Comparison of ENCODE assay signal across 29 cellular contexts in genomic region chr2:178843688-178844087, GRCh38. TPM values are rescaled to one million over a fixed set of nuclear protein-coding genes. Genes with fewer than 3 reads are reported as not detected.
"Had no signal": no experiment of that assay in that cellular context is flagged by ENCODE, and none has a peak within 500 bp of the region (broad histone marks: within the 10 kb centered on the region; RNA-seq: fewer than 3 reads in every experiment).

No MANE protein-coding gene starts in this region.

- H3K36me3 ChIP-seq: adrenal gland, gastroesophageal sphincter had no signal

- H3K27me3 ChIP-seq: adrenal gland, body of pancreas, esophagus muscularis mucosa, gastroesophageal sphincter had no signal

- H3K4me3 ChIP-seq: adrenal gland, body of pancreas, esophagus muscularis mucosa, gastroesophageal sphincter had no signal

- H3K27ac ChIP-seq: adrenal gland, body of pancreas, foreskin keratinocyte had no signal

- H3K9me3 ChIP-seq: adrenal gland, body of pancreas, esophagus muscularis mucosa, gastroesophageal sphincter had no signal

- ATAC-seq: activated CD4-positive, alpha-beta T cell treated with anti-CD3 and anti-CD28 coated beads for 36 hours; activated CD8-positive, alpha-beta memory T cell treated with anti-CD3 and anti-CD28 coated beads, Interleukin-2, amount 10 ng/mL, durations not matched to agents 7 days and 5 days; activated CD8-positive, alpha-beta T cell treated with anti-CD3 and anti-CD28 coated beads, Interleukin-2, amount 10 ng/mL, durations not matched to agents 7 days and 5 days; activated naive CD8-positive, alpha-beta T cell treated with anti-CD3 and anti-CD28 coated beads, Interleukin-2, amount 50 U/mL, for 24 hours; body of pancreas; effector memory CD8-positive, alpha-beta T cell; foreskin keratinocyte; gastroesophageal sphincter had no signal

- H3K4me1 ChIP-seq: adrenal gland, body of pancreas, foreskin keratinocyte had no signal

- DNase-seq: activated CD4-positive, alpha-beta memory T cell treated with anti-CD3 and anti-CD28 coated beads for 36 hours; activated CD4-positive, alpha-beta T cell treated with anti-CD3 and anti-CD28 coated beads for 36 hours; activated CD4-positive, alpha-beta T cell treated with anti-CD3 and anti-CD28 coated beads, Interleukin-2, amount 10 ng/mL, durations not matched to agents 24 days and 14 days; activated CD4-positive, CD25-positive, alpha-beta regulatory T cell; activated CD4-positive, CD25-positive, alpha-beta regulatory T cell treated with anti-CD3 and anti-CD28 coated beads, Interleukin-2, amount 50 U/mL, for 72 hours; activated CD8-positive, alpha-beta memory T cell treated with anti-CD3 and anti-CD28 coated beads, Interleukin-2, amount 10 ng/mL, durations not matched to agents 7 days and 5 days; activated CD8-positive, alpha-beta memory T cell treated with anti-CD3 and anti-CD28 coated beads, Interleukin-2, amount 50 U/mL, for 4 hours; activated CD8-positive, alpha-beta T cell treated with anti-CD3 and anti-CD28 coated beads, Interleukin-2, amount 10 ng/mL, durations not matched to agents 7 days and 5 days; activated effector memory CD4-positive, alpha-beta T cell treated with anti-CD3 and anti-CD28 coated beads, Interleukin-2, amount 50 U/mL, for 16 hours; activated naive CD4-positive, alpha-beta T cell treated with anti-CD3 and anti-CD28 coated beads for 36 hours; activated naive CD8-positive, alpha-beta T cell treated with anti-CD3 and anti-CD28 coated beads for 36 hours; activated naive CD8-positive, alpha-beta T cell treated with anti-CD3 and anti-CD28 coated beads, Interleukin-2, amount 50 U/mL, for 24 hours; activated T-cell treated with anti-CD3 and anti-CD28 coated beads, Interleukin-2, amount 50 U/mL, for 1 hour; activated T-cell treated with anti-CD3 and anti-CD28 coated beads, Interleukin-2, amount 50 U/mL, for 48 hours; adrenal gland; amygdala; aorta; body of pancreas; caudate nucleus; cortex of kidney; dermis blood vessel endothelial cell; effector CD4-positive, alpha-beta T cell; effector memory CD8-positive, alpha-beta T cell; erythroblast; foreskin keratinocyte; T-helper 2 cell had no signal

RNA-seq across cellular contexts. Expression of gene TTN, which starts 36.5 kb away (rescaled TPM):
- total RNA-seq: chondrocyte, foreskin keratinocyte had no signal
- polyA plus RNA-seq: foreskin keratinocyte had no signal
